ENCODE assay signal across 8 cellular contexts in genomic region chr15:92917606-92918407, GRCh38. TPM values are rescaled to one million over a fixed set of nuclear protein-coding genes. Genes with fewer than 3 reads are reported as not detected.
DNase-seq lines count a peak whose midpoint lies in the region; ATAC-seq and TF ChIP-seq lines count a peak whose summit lies in the region.

No MANE protein-coding gene starts in this region.

- no peak for TF ChIP-seq EP300 in transverse colon (IDR thresholded peaks at IDR 0.05; ENCODE audit: low read depth)

- WGBS in heart left ventricle, 4 donors, result 22 to 24% (median 23%) methylated on average over 11 of the region's 11 CpGs
- WGBS in transverse colon (ENCODE audit: low coverage in 1 of 2), 2 donors, result 13 to 26% methylated on average over 9 to 11 of the region's 11 CpGs

- TF ChIP-seq POLR2A in heart left ventricle (IDR thresholded peaks at IDR 0.05) (peak in 1 of 2 donors; percentile 32), transverse colon (IDR thresholded peaks at IDR 0.05) (no peak)

- intact Hi-C loops in heart left ventricle (cut with DNase I), result loop anchor here in 9 of 10 donors (1.0 to 5.0 kb wide), 5 partner anchors 36 to 121 kb away; no protein-coding TSS in a partner anchor
- intact Hi-C loops in posterior cingulate gyrus (cut with DNase I), result loop anchor here (1.0 to 2.0 kb wide), 2 partner anchors 109 to 121 kb away; no protein-coding TSS in a partner anchor
- intact Hi-C loops in transverse colon (cut with DNase I; ENCODE audit: low total_unique reads), result loop anchor here (1.0 kb wide), 1 partner anchor 36 kb away; no protein-coding TSS in a partner anchor

- ATAC-seq in heart left ventricle, result peak; percentile 40 to 74 (median 68)

- H3K4me1 ChIP-seq in heart left ventricle (peaks cover 3 to 100% (median 79%) of the 10 kb centered on the region in 12 donors), transverse colon (peaks cover 43 to 98% (median 80%) of the 10 kb centered on the region in 4 donors)

- H3K9me3 ChIP-seq in heart left ventricle (no peaks in the 10 kb centered on the region), transverse colon (no peaks in the 10 kb centered on the region)

- peaks cover 0 to 42% (median under 1%) of the 10 kb centered on the region in 9 donors for H3K36me3 ChIP-seq in heart left ventricle
- no peaks in the 10 kb centered on the region for H3K36me3 ChIP-seq in transverse colon

- H3K27me3 ChIP-seq in heart left ventricle (no peaks in the 10 kb centered on the region), transverse colon (no peaks in the 10 kb centered on the region)

- H3K4me3 ChIP-seq in heart left ventricle, result peak overlapping the region in 7 of 12 donors; percentile 2 to 48 (median 24)
- H3K4me3 ChIP-seq in transverse colon, result peak overlapping the region in 1 of 4 donors; percentile 15

- DNase-seq in C1 segment of cervical spinal cord (lab: John Stamatoyannopoulos, UW), result peak in 12 of 14 donors; percentile 51 to 93 (median 77)
- DNase-seq in GOT3 (lab: John Stamatoyannopoulos, UW), result peak; percentile 49
- peak; percentile 72 for DNase-seq in NCI-H1436 treated with DMSO at 0.1 percent for 48 hours (lab: John Stamatoyannopoulos, UW)
- peak; percentile 89 for DNase-seq in T follicular helper cell (ENCODE audit: low read depth)
- peak; percentile 91 for DNase-seq in amniotic epithelial cell (ENCODE audit: low read depth)
- peak; percentile 90 to 95 (median 94) for DNase-seq in heart left ventricle
- peak; percentile 68 to 96 (median 88) for DNase-seq in posterior cingulate gyrus
- peak; percentile 98 for DNase-seq in transverse colon

- TF ChIP-seq CTCF in heart left ventricle (IDR thresholded peaks at IDR 0.05) (peak; percentile 87 to 96 (median 92)), transverse colon (IDR thresholded peaks at IDR 0.05) (peak; percentile 84 to 99 (median 92))

- in situ Hi-C loops in transverse colon (cut with MboI; ENCODE audit: low pct_ligation_motif_present in 1 of 4, low pct_unique_long_range_greater_than_20kb in 1 of 4, low sequenced_read_pairs in 3 of 4), result loop anchor here in 1 of 4 donors (10.0 kb wide), 1 partner anchor 103 kb away; no protein-coding TSS in a partner anchor

- peak overlapping the region; percentile 69 to 99 (median 84) for H3K27ac ChIP-seq in heart left ventricle
- H3K27ac ChIP-seq in transverse colon, result peak overlapping the region; percentile 81 to 99 (median 98)

RNA-seq across cellular contexts. Expression of gene CHD2, which starts 17.7 kb away (rescaled TPM):
- total RNA-seq in heart left ventricle (10 to 100 TPM; 28.3 to 76.8 (median 46.4) TPM), transverse colon (100 to 1,000 TPM in 3 of 4 donors, 10 to 100 TPM in 1; 90.5 to 190 (median 138) TPM)
- polyA plus RNA-seq in heart left ventricle, result 10 to 100 TPM; 23.1 to 28.7 TPM
